ENCODE assay signal across 10 cellular contexts in the genomic region with DNA sequence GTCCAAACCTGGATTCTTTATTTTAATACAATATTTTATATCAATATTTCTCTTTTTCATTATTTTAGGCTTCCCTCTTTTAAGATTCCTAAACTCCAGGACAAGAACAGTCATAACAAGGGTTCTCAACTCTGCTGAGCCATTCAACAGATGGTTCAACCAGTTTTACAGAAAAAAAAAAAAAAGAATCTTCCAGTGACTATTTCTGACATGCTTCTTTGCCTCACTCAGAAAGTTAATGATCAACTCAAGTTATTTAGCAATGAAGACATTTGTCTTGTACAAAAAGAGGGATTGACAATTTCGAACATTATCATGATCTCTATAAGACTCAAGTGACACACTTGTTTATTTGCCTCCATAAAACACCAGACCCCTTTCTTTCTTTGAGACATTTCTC.
"Had no signal": no experiment of that assay in that cellular context is flagged by ENCODE, and none has a peak within 500 bp of the region (broad histone marks: within the 10 kb centered on the region; RNA-seq: fewer than 3 reads in every experiment).

No MANE protein-coding gene starts in this region.

- H3K4me3 ChIP-seq: GM23248, HAP-1, K562 had no signal

- H3K9me3 ChIP-seq: HAP-1 had no signal

- H3K27ac ChIP-seq: GM23248, HL-60 had no signal

- FAIRE-seq: HTR-8/SVneo, K562 had no signal

- H3K4me1 ChIP-seq: HAP-1 had no signal

- ATAC-seq: HCT116, K562 had no signal

- DNase-seq: GM23248, GOT3, H7, HFFc6, IMR-90 had no signal

- H3K36me3 ChIP-seq: HAP-1 had no signal
